ENCODE assay signal across 19 cellular contexts in the genomic region with DNA sequence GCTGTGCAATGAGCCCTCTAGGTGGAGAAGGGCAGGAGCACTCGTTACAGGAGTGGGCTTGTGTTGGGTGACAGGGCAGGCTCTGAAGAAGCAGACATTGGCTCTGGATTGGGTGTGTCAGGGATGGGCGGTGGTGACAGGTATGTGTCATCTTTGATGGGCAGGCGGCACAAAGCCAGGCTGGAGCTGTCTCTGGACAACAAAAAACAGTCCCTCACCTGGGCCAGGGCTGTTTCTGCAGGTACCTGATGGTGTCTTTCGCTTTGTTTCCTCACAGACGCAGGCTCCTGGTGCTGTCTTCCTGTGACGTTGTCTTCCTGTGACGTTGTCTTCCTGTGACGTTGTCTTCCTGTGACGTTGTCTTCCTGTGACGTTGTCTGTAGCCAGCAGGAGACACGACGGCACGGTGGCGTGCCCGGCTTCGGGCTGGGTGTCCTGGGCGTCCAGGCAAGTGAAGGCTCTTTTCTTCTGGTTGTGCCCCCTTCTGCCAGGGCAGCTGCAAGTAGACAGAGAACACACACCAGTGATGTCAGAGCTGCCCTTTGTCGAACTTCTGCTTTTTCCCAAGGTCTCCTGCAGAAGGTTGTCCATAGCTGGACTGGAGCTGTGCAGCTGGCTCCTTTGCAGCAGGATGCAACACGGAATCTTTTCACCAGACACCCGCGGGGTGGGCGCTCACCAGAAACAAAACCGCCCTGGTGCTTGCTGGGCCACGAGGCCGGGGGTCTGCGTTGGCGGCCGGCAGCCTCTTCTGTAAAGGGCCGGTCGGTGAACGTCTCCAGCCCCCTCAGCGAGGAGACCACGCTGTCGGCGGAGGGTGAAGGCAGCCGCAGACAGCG. TPM values are rescaled to one million over a fixed set of nuclear protein-coding genes. Genes with fewer than 3 reads are reported as not detected.
DNase-seq lines count a peak whose midpoint lies in the region; ATAC-seq, FAIRE-seq and TF ChIP-seq lines count a peak whose summit lies in the region.
"Had no signal": no experiment of that assay in that cellular context is flagged by ENCODE, and none has a peak within 500 bp of the region (broad histone marks: within the 10 kb centered on the region; RNA-seq: fewer than 3 reads in every experiment).

No MANE protein-coding gene starts in this region.

- H3F3A ChIP-seq in neural progenitor cell (ENCODE audit: low read depth) = no peaks in the 10 kb centered on the region

- intact Hi-C loops in HepG2 (cut with micrococcal nuclease; ENCODE audit: unreplicated experiment) (loop anchor here (10.0 kb wide), 1 partner anchor 131 kb away; no protein-coding TSS in a partner anchor), right lobe of liver (cut with DNase I) (no loop called here)

- TF ChIP-seq CTCF in HepG2 (CRISPR knock-in tag; IDR thresholded peaks at IDR 0.05) (no peak), right lobe of liver (IDR thresholded peaks at IDR 0.05) (no peak), coronary artery (IDR thresholded peaks at IDR 0.05) (no peak), neural progenitor cell (IDR thresholded peaks at IDR 0.05) (no peak)

- no peak overlapping the region for H2AFZ ChIP-seq in HepG2 (ENCODE audit: low read length)
- no peak overlapping the region for H2AFZ ChIP-seq in neural progenitor cell (replicated peaks)

- CTCF ChIA-PET in HepG2 (lab: Yijun Ruan, JAX; ENCODE audit: low intra/inter-chr PET ratio, low total read pairs) = no interaction called here

- peaks cover 46 to 95% of the 10 kb centered on the region in 2 experiments for H3K27me3 ChIP-seq in HepG2 (ENCODE audit: control insufficient read depth in 1 of 2, insufficient read depth in 2 of 2, low read length in 2 of 2)
- H3K27me3 ChIP-seq in right lobe of liver = no peaks in the 10 kb centered on the region
- peaks cover 8% of the 10 kb centered on the region for H3K27me3 ChIP-seq in neural progenitor cell

- POLR2A ChIA-PET in HepG2 (lab: Yijun Ruan, JAX) = no interaction called here

- no peak for DNase-seq in HepG2 (ENCODE audit: low spot score)
- no peak for DNase-seq in right lobe of liver
- DNase-seq in NCI-H1930 (lab: John Stamatoyannopoulos, UW) = peak; percentile 34 to 60
- peak; percentile 70 for DNase-seq in coronary artery (ENCODE audit: low spot score)
- DNase-seq in urothelium cell line (ENCODE audit: low spot score) = peak; percentile 40
- no peak for DNase-seq in neural progenitor cell (ENCODE audit: low spot score)
- no peak for DNase-seq in DMS79 (lab: John Stamatoyannopoulos, UW)
- DNase-seq in stimulated activated CD4-positive, alpha-beta T cell treated with anti-CD3 and anti-CD28 coated beads, Interleukin-1b, Interleukin-23, amount 100 ng/mL, for 48 hours = no peak
- DNase-seq: effector CD4-positive, alpha-beta T cell; GOT3; NCI-H1694 treated with DMSO at 0.1 percent for 48 hours; NCI-H82 had no signal

- no peak for TF ChIP-seq EP300 in HepG2 (IDR thresholded peaks at IDR 0.05; ENCODE audit: low read depth in 2 of 2, low read length in 2 of 2)
- TF ChIP-seq EP300 in HepG2 (CRISPR knock-in tag; IDR thresholded peaks at IDR 0.05; ENCODE audit: borderline replicate concordance) = no peak

- H3K27ac ChIP-seq in HepG2 (ENCODE audit: extremely low read length, insufficient read depth, low read length) (no peak overlapping the region), right lobe of liver (no peak overlapping the region), coronary artery (no peak overlapping the region), neural progenitor cell (no peak overlapping the region)
- H3K27ac ChIP-seq: SK-N-MC, suprapubic skin had no signal

- H3K4me1 ChIP-seq in HepG2 (ENCODE audit: insufficient read depth, low read length) (no peaks in the 10 kb centered on the region), right lobe of liver (no peaks in the 10 kb centered on the region), neural progenitor cell (peaks cover 21% of the 10 kb centered on the region)
- H3K4me1 ChIP-seq: suprapubic skin had no signal

- H3K9ac ChIP-seq in HepG2 (ENCODE audit: insufficient read depth, low read depth, low read length) = no peak overlapping the region
- H3K9ac ChIP-seq in neural progenitor cell = no peak overlapping the region

- peaks cover 6% of the 10 kb centered on the region for H3K9me3 Mint-ChIP-seq in neural progenitor cell

- no peak for TF ChIP-seq RAD21 in HepG2 (CRISPR knock-in tag; IDR thresholded peaks at IDR 0.05)

- no TSS peak for BruUV-seq in HepG2 (replicated peaks; lab: Mats Ljungman, UMichigan)

- H3K4me3 ChIP-seq in HepG2 (replicated peaks in 1 of 3; ENCODE audit: insufficient read depth in 1 of 3, low read depth in 2 of 3, low read length in 3 of 3) (no peak overlapping the region), right lobe of liver (no peak overlapping the region), coronary artery (no peak overlapping the region), neural progenitor cell (no peak overlapping the region)
- H3K4me3 ChIP-seq: SK-N-MC, suprapubic skin had no signal

- H4K20me1 ChIP-seq in HepG2 (ENCODE audit: insufficient read depth, low read length) = no peaks in the 10 kb centered on the region; the same call in 1 of the 2 replicates
- H4K20me1 ChIP-seq in neural progenitor cell (ENCODE audit: low read depth) = no peaks in the 10 kb centered on the region

- no peaks in the 10 kb centered on the region for H3K36me3 Mint-ChIP-seq in neural progenitor cell

- H3K36me3 ChIP-seq in HepG2 (replicated peaks in 1 of 2; ENCODE audit: control insufficient read depth in 1 of 2, insufficient read depth in 2 of 2, low read length in 2 of 2) (no peaks in the 10 kb centered on the region), right lobe of liver (no peaks in the 10 kb centered on the region), neural progenitor cell (no peaks in the 10 kb centered on the region)
- H3K36me3 ChIP-seq: suprapubic skin had no signal

- peaks cover 29% of the 10 kb centered on the region for H3K4me1 Mint-ChIP-seq in neural progenitor cell

- in situ Hi-C loops in HepG2 (cut with HindIII; ENCODE audit: extremely low pct_ligation_motif_present, low pct_unique_long_range_greater_than_20kb) = no loop called here

- H3K27ac Mint-ChIP-seq in neural progenitor cell = no peak overlapping the region

- no peak for FAIRE-seq in HepG2 (lab: Jason Lieb, UNC)
- peak; percentile 86 for FAIRE-seq in urothelium cell line (lab: Jason Lieb, UNC)
- FAIRE-seq: frontal cortex, HTR-8/SVneo, keratinocyte had no signal

- H3K9me3 ChIP-seq in HepG2 (ENCODE audit: low read length) (peaks cover 3% of the 10 kb centered on the region), right lobe of liver (no peaks in the 10 kb centered on the region), neural progenitor cell (ENCODE audit: low read depth) (no peaks in the 10 kb centered on the region)
- H3K9me3 ChIP-seq: suprapubic skin had no signal

- H3K79me2 ChIP-seq in HepG2 (ENCODE audit: insufficient read depth, low read length) (no peaks in the 10 kb centered on the region), neural progenitor cell (ENCODE audit: low read depth) (no peaks in the 10 kb centered on the region)

- TF ChIP-seq POLR2A in HepG2 (IDR thresholded peaks at IDR 0.05; ENCODE audit: insufficient read depth in 1 of 2, low read depth in 2 of 2, low read length in 2 of 2) (no peak), right lobe of liver (IDR thresholded peaks at IDR 0.05) (no peak)

- 44% methylated on average over 31 of the region's 37 CpGs for WGBS in HepG2 (ENCODE audit: low lambda C conversion rate)
- 71% methylated on average over 1 of the region's 37 CpGs for WGBS in right lobe of liver (ENCODE audit: insufficient coverage, low coverage, low lambda C conversion rate, missing lambda C conversion rate)

- H3K4me2 ChIP-seq in HepG2 (ENCODE audit: low read depth, low read length) (no peak overlapping the region), neural progenitor cell (no peak overlapping the region)

- no peak overlapping the region for H3K4me3 Mint-ChIP-seq in neural progenitor cell

- H3K27me3 Mint-ChIP-seq in neural progenitor cell (ENCODE audit: insufficient read depth, low read depth) = peaks cover 11% of the 10 kb centered on the region

- no peak for ATAC-seq in HepG2
- ATAC-seq in right lobe of liver = no peak
- ATAC-seq: sciatic nerve had no signal

RNA-seq across cellular contexts. Expression of a gene that starts 21.0 kb away (rescaled TPM):
- total RNA-seq in HepG2 (2016; rRNA removed; fragmentation: Illumina TruSeq; extraction: Trizol) (21.6 and 27.1 TPM in 2 replicates), right lobe of liver (1 to 10 TPM in 2 of 6 experiments, under 1 TPM in 4; 0.11 to 1.2 (median 0.72) TPM), neural progenitor cell (ENCODE audit: low replicate concordance) (0.34 and 0.74 TPM in 2 replicates)
- 10.2 and 10.8 TPM in 2 replicates for total RNA-seq in HepG2 (2016; cell fraction: cytosol; rRNA removed; fragmentation: Illumina TruSeq; extraction: Trizol; ENCODE audit: low read depth)
- total RNA-seq in HepG2 (2016; cell fraction: insoluble cytoplasmic fraction; rRNA removed; fragmentation: Illumina TruSeq; extraction: Trizol) = 21.3 and 26.9 TPM in 2 replicates
- total RNA-seq in HepG2 (2016; cell fraction: membrane; rRNA removed; fragmentation: Illumina TruSeq; extraction: Trizol) = 25.5 and 33.7 TPM in 2 replicates
- total RNA-seq in HepG2 (2016; cell fraction: nucleus; rRNA removed; fragmentation: Illumina TruSeq; extraction: Trizol) = 19.4 and 20.1 TPM in 2 replicates
- polyA plus RNA-seq in HepG2 (2011; rRNA removed) = 44.2 and 60.8 TPM in 2 replicates
- polyA plus RNA-seq in HepG2 (2011; cell fraction: cytosol; rRNA removed) = 37.9 and 80.2 TPM in 2 replicates
- polyA plus RNA-seq in HepG2 (2011; cell fraction: nucleus; rRNA removed) = 150 and 165 TPM in 2 replicates
- 34.0 and 39.9 TPM in 2 replicates for polyA plus RNA-seq in HepG2 (2012)
- polyA plus RNA-seq in HepG2 (2016; cell fraction: cytosol; fragmentation: Illumina TruSeq; extraction: Trizol; ENCODE audit: low read depth) = 6.5 and 7.6 TPM in 2 replicates
- polyA plus RNA-seq in HepG2 (2016; cell fraction: insoluble cytoplasmic fraction; fragmentation: Illumina TruSeq; extraction: Trizol; ENCODE audit: low read depth) = 14.4 and 15.8 TPM in 2 replicates
- 17.8 and 17.9 TPM in 2 replicates for polyA plus RNA-seq in HepG2 (2016; cell fraction: membrane; fragmentation: Illumina TruSeq; extraction: Trizol; ENCODE audit: low read depth)
- polyA plus RNA-seq in HepG2 (2016; cell fraction: nucleus; fragmentation: Illumina TruSeq; extraction: Trizol; ENCODE audit: insufficient read depth, low read depth) = 29.6 and 37.8 TPM in 2 replicates
- polyA minus RNA-seq in HepG2 (2011; rRNA and poly(A)+ RNA removed; ENCODE audit: low replicate concordance) = 0.14 and 219 TPM in 2 replicates
- 44.3 and 46.7 TPM in 2 replicates for polyA minus RNA-seq in HepG2 (2011; cell fraction: cytosol; rRNA and poly(A)+ RNA removed)
- 30.9 and 33.3 TPM in 2 replicates for polyA minus RNA-seq in HepG2 (2011; cell fraction: nucleus; rRNA and poly(A)+ RNA removed)

RNA-seq across cellular contexts. Expression of a gene that starts 36.4 kb away (rescaled TPM):
- total RNA-seq in HepG2 (2016; rRNA removed; fragmentation: Illumina TruSeq; extraction: Trizol) (not detected in 2 replicates), right lobe of liver (not detected), neural progenitor cell (ENCODE audit: low replicate concordance) (not detected in 2 replicates)
- not detected in 2 replicates for total RNA-seq in HepG2 (2016; cell fraction: cytosol; rRNA removed; fragmentation: Illumina TruSeq; extraction: Trizol; ENCODE audit: low read depth)
- total RNA-seq in HepG2 (2016; cell fraction: insoluble cytoplasmic fraction; rRNA removed; fragmentation: Illumina TruSeq; extraction: Trizol) = not detected in 2 replicates
- total RNA-seq in HepG2 (2016; cell fraction: membrane; rRNA removed; fragmentation: Illumina TruSeq; extraction: Trizol) = not detected in 2 replicates
- total RNA-seq in HepG2 (2016; cell fraction: nucleus; rRNA removed; fragmentation: Illumina TruSeq; extraction: Trizol) = 0.13 TPM in 1 of 2 replicates, not detected in the other
- polyA plus RNA-seq in HepG2 (2011; rRNA removed) = not detected in 2 replicates
- not detected in 2 replicates for polyA plus RNA-seq in HepG2 (2011; cell fraction: cytosol; rRNA removed)
- polyA plus RNA-seq in HepG2 (2011; cell fraction: nucleus; rRNA removed) = 0.09 and 0.10 TPM in 2 replicates
- not detected in 2 replicates for polyA plus RNA-seq in HepG2 (2012)
- not detected in 2 replicates for polyA plus RNA-seq in HepG2 (2016; cell fraction: cytosol; fragmentation: Illumina TruSeq; extraction: Trizol; ENCODE audit: low read depth)
- not detected in 2 replicates for polyA plus RNA-seq in HepG2 (2016; cell fraction: insoluble cytoplasmic fraction; fragmentation: Illumina TruSeq; extraction: Trizol; ENCODE audit: low read depth)
- polyA plus RNA-seq in HepG2 (2016; cell fraction: membrane; fragmentation: Illumina TruSeq; extraction: Trizol; ENCODE audit: low read depth) = not detected in 2 replicates
- not detected in 2 replicates for polyA plus RNA-seq in HepG2 (2016; cell fraction: nucleus; fragmentation: Illumina TruSeq; extraction: Trizol; ENCODE audit: insufficient read depth, low read depth)
- polyA minus RNA-seq in HepG2 (2011; rRNA and poly(A)+ RNA removed; ENCODE audit: low replicate concordance) = 0.10 TPM in 1 of 2 replicates, not detected in the other
- not detected in 2 replicates for polyA minus RNA-seq in HepG2 (2011; cell fraction: cytosol; rRNA and poly(A)+ RNA removed)
- polyA minus RNA-seq in HepG2 (2011; cell fraction: nucleus; rRNA and poly(A)+ RNA removed) = not detected in 2 replicates
- total RNA-seq: activated CD8-positive, alpha-beta memory T cell treated with anti-CD3 and anti-CD28 coated beads for 36 hours; frontal cortex; sciatic nerve; suprapubic skin had no signal
- polyA plus RNA-seq: keratinocyte had no signal

RNA-seq across cellular contexts. Expression of a gene that starts 45.4 kb away (rescaled TPM):
- total RNA-seq in HepG2 (2016; rRNA removed; fragmentation: Illumina TruSeq; extraction: Trizol) = not detected in 2 replicates
- total RNA-seq in HepG2 (2016; cell fraction: cytosol; rRNA removed; fragmentation: Illumina TruSeq; extraction: Trizol; ENCODE audit: low read depth) = not detected in 2 replicates
- not detected in 2 replicates for total RNA-seq in HepG2 (2016; cell fraction: insoluble cytoplasmic fraction; rRNA removed; fragmentation: Illumina TruSeq; extraction: Trizol)
- not detected in 2 replicates for total RNA-seq in HepG2 (2016; cell fraction: membrane; rRNA removed; fragmentation: Illumina TruSeq; extraction: Trizol)
- total RNA-seq in HepG2 (2016; cell fraction: nucleus; rRNA removed; fragmentation: Illumina TruSeq; extraction: Trizol) = not detected in 2 replicates
- 0.20 TPM in 1 of 2 replicates, not detected in the other for polyA plus RNA-seq in HepG2 (2011; rRNA removed)
- polyA plus RNA-seq in HepG2 (2011; cell fraction: cytosol; rRNA removed) = not detected in 2 replicates
- polyA plus RNA-seq in HepG2 (2011; cell fraction: nucleus; rRNA removed) = not detected in 2 replicates
- polyA plus RNA-seq in HepG2 (2012) = not detected in 2 replicates
- not detected in 2 replicates for polyA plus RNA-seq in HepG2 (2016; cell fraction: cytosol; fragmentation: Illumina TruSeq; extraction: Trizol; ENCODE audit: low read depth)
- polyA plus RNA-seq in HepG2 (2016; cell fraction: insoluble cytoplasmic fraction; fragmentation: Illumina TruSeq; extraction: Trizol; ENCODE audit: low read depth) = not detected in 2 replicates
- polyA plus RNA-seq in HepG2 (2016; cell fraction: membrane; fragmentation: Illumina TruSeq; extraction: Trizol; ENCODE audit: low read depth) = not detected in 2 replicates
- polyA plus RNA-seq in HepG2 (2016; cell fraction: nucleus; fragmentation: Illumina TruSeq; extraction: Trizol; ENCODE audit: insufficient read depth, low read depth) = not detected in 2 replicates
- 0.30 TPM in 1 of 2 replicates, not detected in the other for polyA minus RNA-seq in HepG2 (2011; rRNA and poly(A)+ RNA removed; ENCODE audit: low replicate concordance)
- polyA minus RNA-seq in HepG2 (2011; cell fraction: cytosol; rRNA and poly(A)+ RNA removed) = not detected in 2 replicates
- not detected in 2 replicates for polyA minus RNA-seq in HepG2 (2011; cell fraction: nucleus; rRNA and poly(A)+ RNA removed)
- total RNA-seq in right lobe of liver = not detected
- total RNA-seq in neural progenitor cell (ENCODE audit: low replicate concordance) = not detected in 2 replicates
- total RNA-seq: activated CD8-positive, alpha-beta memory T cell treated with anti-CD3 and anti-CD28 coated beads for 36 hours; frontal cortex; sciatic nerve; suprapubic skin had no signal
- polyA plus RNA-seq: keratinocyte had no signal

RNA-seq across cellular contexts. Expression of a gene that starts 59.7 kb away (rescaled TPM):
- total RNA-seq in HepG2 (2016; rRNA removed; fragmentation: Illumina TruSeq; extraction: Trizol) (16.5 and 32.4 TPM in 2 replicates), right lobe of liver (10 to 100 TPM in 2 of 6 experiments, 1 to 10 TPM in 4; 7.2 to 13.8 (median 9.1) TPM), neural progenitor cell (ENCODE audit: low replicate concordance) (16.1 and 62.9 TPM in 2 replicates)
- total RNA-seq in HepG2 (2016; cell fraction: cytosol; rRNA removed; fragmentation: Illumina TruSeq; extraction: Trizol; ENCODE audit: low read depth) = 18.3 and 20.3 TPM in 2 replicates
- 16.1 and 35.0 TPM in 2 replicates for total RNA-seq in HepG2 (2016; cell fraction: insoluble cytoplasmic fraction; rRNA removed; fragmentation: Illumina TruSeq; extraction: Trizol)
- total RNA-seq in HepG2 (2016; cell fraction: membrane; rRNA removed; fragmentation: Illumina TruSeq; extraction: Trizol) = 28.2 and 28.4 TPM in 2 replicates
- 26.3 and 36.2 TPM in 2 replicates for total RNA-seq in HepG2 (2016; cell fraction: nucleus; rRNA removed; fragmentation: Illumina TruSeq; extraction: Trizol)
- 27.6 and 40.7 TPM in 2 replicates for polyA plus RNA-seq in HepG2 (2011; rRNA removed)
- 15.8 and 24.7 TPM in 2 replicates for polyA plus RNA-seq in HepG2 (2011; cell fraction: cytosol; rRNA removed)
- 157 and 173 TPM in 2 replicates for polyA plus RNA-seq in HepG2 (2011; cell fraction: nucleus; rRNA removed)
- polyA plus RNA-seq in HepG2 (2012) = 24.4 and 27.6 TPM in 2 replicates
- polyA plus RNA-seq in HepG2 (2016; cell fraction: cytosol; fragmentation: Illumina TruSeq; extraction: Trizol; ENCODE audit: low read depth) = 9.1 and 9.4 TPM in 2 replicates
- polyA plus RNA-seq in HepG2 (2016; cell fraction: insoluble cytoplasmic fraction; fragmentation: Illumina TruSeq; extraction: Trizol; ENCODE audit: low read depth) = 17.4 and 18.2 TPM in 2 replicates
- 15.5 and 17.2 TPM in 2 replicates for polyA plus RNA-seq in HepG2 (2016; cell fraction: membrane; fragmentation: Illumina TruSeq; extraction: Trizol; ENCODE audit: low read depth)
- 59.4 and 61.4 TPM in 2 replicates for polyA plus RNA-seq in HepG2 (2016; cell fraction: nucleus; fragmentation: Illumina TruSeq; extraction: Trizol; ENCODE audit: insufficient read depth, low read depth)
- 11.2 and 33.8 TPM in 2 replicates for polyA minus RNA-seq in HepG2 (2011; rRNA and poly(A)+ RNA removed; ENCODE audit: low replicate concordance)
- 10.8 TPM in 2 replicates for polyA minus RNA-seq in HepG2 (2011; cell fraction: cytosol; rRNA and poly(A)+ RNA removed)
- 50.0 and 57.6 TPM in 2 replicates for polyA minus RNA-seq in HepG2 (2011; cell fraction: nucleus; rRNA and poly(A)+ RNA removed)

Comparison
In these comparisons a context has a peak if more than half of its experiments do, and no peak if none do; other contexts are left out.
1. DNase-seq: peak in NCI-H1930 (2 of 2), coronary artery (single experiment) and urothelium cell line (single experiment); none in HepG2 (single experiment), right lobe of liver (0 of 3), neural progenitor cell (single experiment), DMS79 (single experiment) and stimulated activated CD4-positive, alpha-beta T cell treated with anti-CD3 and anti-CD28 coated beads, Interleukin-1b, Interleukin-23, amount 100 ng/mL, for 48 hours (single experiment).